Comparison of ENCODE assay signal across 22 cellular contexts in genomic region chr21:29501451-29501850, GRCh38.
DNase-seq lines count a peak whose midpoint lies in the region; ATAC-seq and TF ChIP-seq lines count a peak whose summit lies in the region.
"Had no signal": no experiment of that assay in that cellular context is flagged by ENCODE, and none has a peak within 500 bp of the region (broad histone marks: within the 10 kb centered on the region; RNA-seq: fewer than 3 reads in every experiment).

No MANE protein-coding gene starts in this region.

- intact Hi-C loops in left colon (cut with DNase I, micrococcal nuclease), result no loop called here

- no peak overlapping the region for H3K4me3 ChIP-seq in foreskin fibroblast (ENCODE audit: low read depth in 1 of 2, low read length in 2 of 2)
- H3K4me3 ChIP-seq: BLaER1 treated with 17β-estradiol and CSF1 and Interleukin-3, amounts not matched to agents 10 nM and 100 nM; coronary artery; gastrocnemius medialis; lung had no signal

- TF ChIP-seq CTCF in foreskin fibroblast (IDR thresholded peaks at IDR 0.05; ENCODE audit: low read depth, low read length), result no peak

- DNase-seq in GM04503 (ENCODE audit: low read depth) (peak; percentile 35), brain pericyte (ENCODE audit: low read depth, low spot score) (peak; percentile 32), foreskin fibroblast (peak; percentile 67 to 84), left colon (no peak)
- DNase-seq: activated CD4-positive, alpha-beta T cell treated with anti-CD3 and anti-CD28 coated beads, Interleukin-2, amount 50 U/mL, for 1 hour; gastrocnemius medialis; islet precursor cell; Karpas-422; NCI-H1092 treated with DMSO at 0.1 percent for 48 hours; NCI-H2081 treated with DMSO at 0.1 percent for 48 hours; NCI-H82; stimulated activated CD4-positive, alpha-beta T cell treated with anti-CD3 and anti-CD28 coated beads, Interleukin-4, amount 100 ng/mL, for 24 hours; stimulated activated naive CD8-positive, alpha-beta T cell treated with anti-CD3 and anti-CD28 coated beads, Interleukin-15, Interleukin-2, amounts not matched to agents 100 U/mL and 50 U/mL, for 24 hours; WERI-Rb-1 had no signal

- ATAC-seq in left colon (no peak), HG03196 (IDR thresholded peaks at IDR 0.05; ENCODE audit: unreplicated experiment) (no peak), HG03025 (IDR thresholded peaks at IDR 0.05; ENCODE audit: low FRiP score, unreplicated experiment) (no peak), GM21367 (IDR thresholded peaks at IDR 0.05; ENCODE audit: unreplicated experiment) (no peak)
- ATAC-seq: activated naive CD4-positive, alpha-beta T cell treated with anti-CD3 and anti-CD28 coated beads, Interleukin-2, amount 50 U/mL, for 72 hours; activated T-helper 17 cell treated with anti-CD3 and anti-CD28 coated beads, Interleukin-2, amount 50 U/mL, for 72 hours; gastrocnemius medialis; stimulated activated naive CD8-positive, alpha-beta T cell treated with anti-CD3 and anti-CD28 coated beads, Interleukin-15, Interleukin-2, amounts not matched to agents 100 U/mL and 50 U/mL, for 24 hours had no signal

Comparison
In these comparisons a context has a peak if more than half of its experiments do, and no peak if none do; other contexts are left out.
1. DNase-seq: peak in GM04503 (single experiment), brain pericyte (single experiment) and foreskin fibroblast (2 of 2); none in left colon (0 of 2).